Comparison of ENCODE assay signal across 8 cellular contexts in the genomic region with DNA sequence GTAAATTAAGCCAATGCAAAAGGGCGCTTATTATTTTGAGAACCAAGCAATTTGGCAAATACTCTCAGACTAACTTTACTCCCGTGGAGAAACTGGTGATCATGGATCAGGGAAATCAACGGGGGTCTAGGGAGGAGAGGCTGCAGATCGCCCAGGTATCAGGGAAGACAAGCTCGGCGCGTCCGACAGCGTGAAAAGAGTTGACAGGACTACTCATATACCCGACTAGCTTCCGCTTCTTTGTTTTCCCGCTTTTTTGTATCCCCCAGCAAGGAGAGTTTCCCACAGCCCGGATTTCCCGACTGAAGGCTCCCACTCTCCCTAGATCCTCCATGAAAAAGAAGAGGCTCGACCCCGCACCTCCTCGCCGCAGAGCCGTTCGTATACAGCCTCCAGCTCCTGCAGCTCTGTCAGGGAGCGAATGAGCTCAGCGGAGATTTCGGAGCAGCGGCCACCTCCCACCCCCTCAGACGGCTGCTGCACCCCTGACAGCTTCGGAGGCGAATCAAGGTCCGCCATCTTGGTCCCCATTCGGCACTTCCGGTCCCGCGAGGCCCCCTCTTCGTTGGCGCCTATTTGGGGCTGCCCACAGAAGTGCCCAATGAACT. TPM values are rescaled to one million over a fixed set of nuclear protein-coding genes. Genes with fewer than 3 reads are reported as not detected.
DNase-seq lines count a peak whose midpoint lies in the region; ATAC-seq and TF ChIP-seq lines count a peak whose summit lies in the region.

A gene (minus strand): TSS at position 542 of the 608 bp plus-strand sequence. CDS start 11 bp downstream, at position 531.

- POLR2A ChIA-PET in CD8-positive, alpha-beta T cell (lab: Charles Lee), result interaction anchor here (0.6 to 3.9 kb wide), 12 partner anchors 11 to 234 kb away, joined by 3 to 24 read pairs (median 4); a partner anchor contains a TSS

- no peaks in the 10 kb centered on the region for H3K9me3 Mint-ChIP-seq in CD8-positive, alpha-beta T cell
- H3K9me3 Mint-ChIP-seq in IgD-negative memory B cell, result peaks cover 0 to 2% (median 0%) of the 10 kb centered on the region in 3 donors
- H3K9me3 Mint-ChIP-seq in natural killer cell treated with Interleukin-12 subunit alpha and Interleukin-12 subunit beta and Interleukin-15 and Interleukin-18, amount 100 ng/mL, for 72 hours, result no peaks in the 10 kb centered on the region

- peak; percentile 85 for TF ChIP-seq POLR2A in Raji (IDR thresholded peaks at IDR 0.05; ENCODE audit: insufficient read depth, low read depth, low read length)

- ATAC-seq in CD8-positive, alpha-beta T cell, result peak; percentile 80
- ATAC-seq in GM21367 (IDR thresholded peaks at IDR 0.05; ENCODE audit: unreplicated experiment), result peak; percentile 44
- ATAC-seq in natural killer cell treated with Interleukin-12 subunit alpha and Interleukin-12 subunit beta and Interleukin-15 and Interleukin-18, amount 100 ng/mL, for 72 hours, result peak; percentile 86 to 93
- peak; percentile 82 for ATAC-seq in stimulated activated naive CD8-positive, alpha-beta T cell treated with anti-CD3 and anti-CD28 coated beads, Interleukin-15, Interleukin-2, amounts not matched to agents 100 U/mL and 50 U/mL, for 24 hours

- H3K4me3 ChIP-seq in CD8-positive, alpha-beta T cell (ENCODE audit: low read depth, low read length), result peak within 1 kb of the TSS; percentile 97
- H3K4me3 ChIP-seq in fibroblast of pulmonary artery (replicated peaks; ENCODE audit: low read depth, low read length), result peak within 1 kb of the TSS; percentile 83

- H3K4me3 Mint-ChIP-seq in CD8-positive, alpha-beta T cell, result peak within 1 kb of the TSS; percentile 99
- H3K4me3 Mint-ChIP-seq in IgD-negative memory B cell, result peak within 1 kb of the TSS; percentile 95 to 100 (median 98)
- peak within 1 kb of the TSS; percentile 99 for H3K4me3 Mint-ChIP-seq in natural killer cell treated with Interleukin-12 subunit alpha and Interleukin-12 subunit beta and Interleukin-15 and Interleukin-18, amount 100 ng/mL, for 72 hours

- CTCF ChIA-PET in CD8-positive, alpha-beta T cell (lab: Charles Lee), result interaction anchor here (1.0 to 1.2 kb wide), 2 partner anchors 14 to 17 kb away, joined by 3 to 4 read pairs; no protein-coding TSS in a partner anchor

- H3K27me3 Mint-ChIP-seq in CD8-positive, alpha-beta T cell (ENCODE audit: low read depth), result no peaks in the 10 kb centered on the region
- no peaks in the 10 kb centered on the region for H3K27me3 Mint-ChIP-seq in IgD-negative memory B cell
- H3K27me3 Mint-ChIP-seq in natural killer cell treated with Interleukin-12 subunit alpha and Interleukin-12 subunit beta and Interleukin-15 and Interleukin-18, amount 100 ng/mL, for 72 hours, result no peaks in the 10 kb centered on the region

- H3K27me3 ChIP-seq in CD8-positive, alpha-beta T cell (ENCODE audit: insufficient read depth, low read length), result no peaks in the 10 kb centered on the region

- peaks cover 14% of the 10 kb centered on the region for H3K36me3 ChIP-seq in CD8-positive, alpha-beta T cell (ENCODE audit: insufficient read depth, low read length)

- TF ChIP-seq CTCF in CD8-positive, alpha-beta T cell (IDR thresholded peaks at IDR 0.05), result no peak
- TF ChIP-seq CTCF in fibroblast of pulmonary artery (IDR thresholded peaks at IDR 0.05; ENCODE audit: low read length, missing control alignments), result no peak

- H3K4me1 ChIP-seq in CD8-positive, alpha-beta T cell (ENCODE audit: insufficient read depth, low read length), result peaks cover 39% of the 10 kb centered on the region

- H3K36me3 Mint-ChIP-seq in CD8-positive, alpha-beta T cell, result peaks cover 41% of the 10 kb centered on the region
- no peaks in the 10 kb centered on the region for H3K36me3 Mint-ChIP-seq in IgD-negative memory B cell
- H3K36me3 Mint-ChIP-seq in natural killer cell treated with Interleukin-12 subunit alpha and Interleukin-12 subunit beta and Interleukin-15 and Interleukin-18, amount 100 ng/mL, for 72 hours, result peaks cover 33% of the 10 kb centered on the region

- no peaks in the 10 kb centered on the region for H3K9me3 ChIP-seq in CD8-positive, alpha-beta T cell (ENCODE audit: low read length)

- H3K27ac Mint-ChIP-seq in CD8-positive, alpha-beta T cell, result peak within 1 kb of the TSS; percentile 100
- H3K27ac Mint-ChIP-seq in IgD-negative memory B cell, result peak within 1 kb of the TSS; percentile 97 to 100 (median 99)
- peak within 1 kb of the TSS; percentile 99 to 100 for H3K27ac Mint-ChIP-seq in natural killer cell treated with Interleukin-12 subunit alpha and Interleukin-12 subunit beta and Interleukin-15 and Interleukin-18, amount 100 ng/mL, for 72 hours

- H3K27ac ChIP-seq in CD8-positive, alpha-beta T cell (ENCODE audit: low read depth, low read length), result peak within 1 kb of the TSS; percentile 98

- intact Hi-C loops in CD8-positive, alpha-beta T cell (cut with DNase I, micrococcal nuclease), result loop anchor here (1.0 to 10.0 kb wide), 14 partner anchors 68 to 1362 kb away; a partner anchor contains a TSS

- peaks cover 54% of the 10 kb centered on the region for H3K4me1 Mint-ChIP-seq in CD8-positive, alpha-beta T cell (ENCODE audit: low read depth)
- peaks cover 31 to 46% (median 35%) of the 10 kb centered on the region in 3 donors for H3K4me1 Mint-ChIP-seq in IgD-negative memory B cell
- peaks cover 48 to 54% of the 10 kb centered on the region in 2 donors for H3K4me1 Mint-ChIP-seq in natural killer cell treated with Interleukin-12 subunit alpha and Interleukin-12 subunit beta and Interleukin-15 and Interleukin-18, amount 100 ng/mL, for 72 hours (ENCODE audit: low read depth in 2 of 2)

- peak; percentile 83 to 94 (median 90) for DNase-seq in CD8-positive, alpha-beta T cell
- DNase-seq in activated effector memory CD4-positive, alpha-beta T cell treated with Interleukin-2 at 50 U/mL for 16 hours, result peak; percentile 85
- peak; percentile 83 for DNase-seq in fibroblast of pulmonary artery (ENCODE audit: low read depth)
- DNase-seq in natural killer cell treated with Interleukin-12 subunit alpha and Interleukin-12 subunit beta and Interleukin-15 and Interleukin-18, amount 100 ng/mL, for 72 hours (ENCODE audit: low spot score), result peak; percentile 93
- DNase-seq in stimulated activated naive CD8-positive, alpha-beta T cell treated with anti-CD3 and anti-CD28 coated beads, Interleukin-15, Interleukin-2, amounts not matched to agents 100 U/mL and 50 U/mL, for 24 hours, result peak; percentile 92

RNA-seq across cellular contexts. Expression of the gene that starts here (rescaled TPM):
- 10 to 100 TPM; 19.7 to 21.0 TPM for total RNA-seq in CD8-positive, alpha-beta T cell
- polyA plus RNA-seq in IgD-negative memory B cell, result 36.9 TPM
- total RNA-seq in natural killer cell treated with Interleukin-12 subunit alpha and Interleukin-12 subunit beta and Interleukin-15 and Interleukin-18, amount 100 ng/mL, for 72 hours, result 10 to 100 TPM; 39.5 to 54.8 TPM

Comparison
In these comparisons a context has a peak if more than half of its experiments do, and no peak if none do; other contexts are left out.
1. Peak in every context shown above with its lines: DNase-seq, ATAC-seq, H3K4me3 ChIP-seq and H3K27ac ChIP-seq.